10 cellular contexts compared by ENCODE assay signal in the genomic region with DNA sequence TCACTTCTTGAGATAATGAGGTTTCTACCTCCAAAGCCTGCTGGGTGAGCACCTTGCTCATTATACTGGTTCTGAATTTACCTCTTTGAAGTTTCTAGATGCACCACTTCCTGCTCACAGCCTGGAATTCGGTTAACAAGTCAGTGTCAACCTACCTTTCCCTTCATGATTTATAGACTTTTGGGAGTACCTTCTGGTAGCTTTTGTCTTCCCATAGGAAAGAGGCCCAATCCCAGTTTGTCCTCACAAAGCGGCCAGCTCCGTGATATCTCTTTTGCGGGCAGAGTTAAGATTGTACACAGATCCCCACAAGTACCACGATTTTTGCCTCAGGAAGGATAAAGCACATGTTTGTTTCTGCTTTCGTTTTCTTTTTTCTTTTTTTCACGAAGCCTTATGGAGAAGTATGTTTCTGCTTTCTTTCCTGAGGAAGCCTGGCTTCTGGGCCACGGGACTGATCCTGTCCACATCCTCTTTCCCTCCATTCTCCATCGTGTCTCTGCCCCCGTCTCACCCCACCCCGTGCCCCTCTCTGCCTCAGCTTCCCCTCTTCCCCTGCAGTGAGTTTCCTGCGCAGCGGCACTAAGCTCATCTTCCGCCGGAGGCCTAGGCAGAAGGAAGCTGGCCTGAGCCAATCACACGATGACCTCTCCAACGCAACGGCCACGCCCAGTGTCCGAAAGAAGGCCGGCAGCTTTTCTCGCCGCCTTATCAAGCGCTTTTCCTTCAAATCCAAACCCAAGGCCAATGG. TPM values are rescaled to one million over a fixed set of nuclear protein-coding genes. Genes with fewer than 3 reads are reported as not detected.
A peak's percentile ranks its signal among the peaks of the same experiment; 100 is the strongest.
DNase-seq lines count a peak whose midpoint lies in the region; ATAC-seq and TF ChIP-seq lines count a peak whose summit lies in the region.
"Had no signal": no experiment of that assay in that cellular context is flagged by ENCODE, and none has a peak within 500 bp of the region (broad histone marks: within the 10 kb centered on the region; RNA-seq: fewer than 3 reads in every experiment).

No MANE protein-coding gene starts in this region.

- peak overlapping the region; percentile 27 for H3K27ac ChIP-seq in caudate nucleus (ENCODE audit: low read depth, low read length)
- peak overlapping the region in 3 of 4 donors; percentile 47 to 60 (median 58) for H3K27ac ChIP-seq in tibial nerve
- H3K27ac ChIP-seq: SK-N-MC had no signal

- ATAC-seq in activated T-cell treated with anti-CD3 and anti-CD28 coated beads, Interleukin-2, amount 50 U/mL, for 4 hours = peak; percentile 62 to 71
- ATAC-seq in HG03108 (IDR thresholded peaks at IDR 0.05; ENCODE audit: unreplicated experiment) = no peak
- no peak for ATAC-seq in GM18868 (IDR thresholded peaks at IDR 0.05; ENCODE audit: unreplicated experiment)

- peaks cover 2 to 72% (median 13%) of the 10 kb centered on the region in 3 donors for H3K36me3 ChIP-seq in tibial nerve

- H3K9me3 ChIP-seq in tibial nerve = no peaks in the 10 kb centered on the region

- peak overlapping the region in 2 of 4 donors; percentile 10 to 24 for H3K4me3 ChIP-seq in tibial nerve
- H3K4me3 ChIP-seq: SK-N-MC had no signal

- no peak for TF ChIP-seq EP300 in tibial nerve (IDR thresholded peaks at IDR 0.05)

- peaks cover 0 to 6% (median 2%) of the 10 kb centered on the region in 4 donors for H3K4me1 ChIP-seq in tibial nerve

- peak overlapping the region; percentile 59 for H3K4me3 Mint-ChIP-seq in activated T-cell treated with anti-CD3 and anti-CD28 coated beads, Interleukin-2, amount 50 U/mL, for 4 hours

- peaks cover 22% of the 10 kb centered on the region for H3K36me3 Mint-ChIP-seq in activated T-cell treated with anti-CD3 and anti-CD28 coated beads, Interleukin-2, amount 50 U/mL, for 4 hours (ENCODE audit: insufficient read depth)

- no peaks in the 10 kb centered on the region for H3K27me3 ChIP-seq in tibial nerve

- WGBS in tibial nerve, 2 donors = 59 to 60% methylated on average over 24 of the region's 24 CpGs

- no peak for DNase-seq in activated T-cell treated with anti-CD3 and anti-CD28 coated beads, Interleukin-2, amount 50 U/mL, for 4 hours
- no peak for DNase-seq in activated T-cell treated with anti-CD3 and anti-CD28 coated beads, Interleukin-2, amount 50 U/mL, for 1 hour
- DNase-seq in caudate nucleus (lab: John Stamatoyannopoulos, UW) = peak in 7 of 61 donors; percentile 20 to 36 (median 24)
- peak; percentile 40 for DNase-seq in mucosa of gallbladder (ENCODE audit: low spot score)
- peak in 1 of 2 donors; percentile 28 for DNase-seq in tibial nerve (ENCODE audit: low spot score in 2 of 2)
- DNase-seq in kidney tubule cell (ENCODE audit: low spot score) = no peak
- DNase-seq: NCI-H146 had no signal

- TF ChIP-seq CTCF in tibial nerve (IDR thresholded peaks at IDR 0.05) = no peak

- no peak for TF ChIP-seq POLR2A in tibial nerve (IDR thresholded peaks at IDR 0.05)

- H3K9me3 Mint-ChIP-seq in activated T-cell treated with anti-CD3 and anti-CD28 coated beads, Interleukin-2, amount 50 U/mL, for 4 hours = no peaks in the 10 kb centered on the region

- peaks cover 35% of the 10 kb centered on the region for H3K4me1 Mint-ChIP-seq in activated T-cell treated with anti-CD3 and anti-CD28 coated beads, Interleukin-2, amount 50 U/mL, for 4 hours (ENCODE audit: low read depth)

- H3K27me3 Mint-ChIP-seq in activated T-cell treated with anti-CD3 and anti-CD28 coated beads, Interleukin-2, amount 50 U/mL, for 4 hours (ENCODE audit: low read depth) = no peaks in the 10 kb centered on the region

RNA-seq across cellular contexts. Expression of a gene that starts 5.7 kb away (rescaled TPM):
- 10 to 100 TPM; 20.1 to 26.2 (median 21.1) TPM for total RNA-seq in activated T-cell treated with anti-CD3 and anti-CD28 coated beads, Interleukin-2, amount 50 U/mL, for 4 hours
- total RNA-seq in mucosa of gallbladder (35.9 TPM), tibial nerve (10 to 100 TPM; 21.9 to 36.1 (median 27.0) TPM)

RNA-seq across cellular contexts. Expression of a gene that starts 8.5 kb away (rescaled TPM):
- total RNA-seq in activated T-cell treated with anti-CD3 and anti-CD28 coated beads, Interleukin-2, amount 50 U/mL, for 4 hours = 10 to 100 TPM; 22.0 to 24.7 (median 23.0) TPM
- total RNA-seq in mucosa of gallbladder (21.9 TPM), tibial nerve (10 to 100 TPM; 11.4 to 13.8 (median 12.3) TPM)

RNA-seq across cellular contexts. Expression of a gene that starts 14.0 kb away (rescaled TPM):
- total RNA-seq in activated T-cell treated with anti-CD3 and anti-CD28 coated beads, Interleukin-2, amount 50 U/mL, for 4 hours = 10 to 100 TPM; 53.9 to 61.0 (median 60.9) TPM
- total RNA-seq in mucosa of gallbladder (65.9 TPM), tibial nerve (10 to 100 TPM; 20.7 to 33.9 (median 23.5) TPM)

RNA-seq across cellular contexts. Expression of a gene that starts 31.0 kb away (rescaled TPM):
- 10 to 100 TPM; 43.7 to 64.7 (median 60.1) TPM for total RNA-seq in activated T-cell treated with anti-CD3 and anti-CD28 coated beads, Interleukin-2, amount 50 U/mL, for 4 hours
- 12.3 TPM for total RNA-seq in mucosa of gallbladder
- 10 to 100 TPM in 3 of 4 donors, 1 to 10 TPM in 1; 6.7 to 18.3 (median 10.6) TPM for total RNA-seq in tibial nerve

RNA-seq across cellular contexts. Expression of a gene that starts 33.2 kb away (rescaled TPM):
- total RNA-seq in activated T-cell treated with anti-CD3 and anti-CD28 coated beads, Interleukin-2, amount 50 U/mL, for 4 hours = under 1 TPM in 1 of 3 donors, not detected in 2; 0.38 TPM
- total RNA-seq in mucosa of gallbladder (0.17 TPM), tibial nerve (under 1 TPM in 2 of 4 donors, not detected in 2; under 0.01 to 0.30 TPM)

Comparison
In these comparisons a context has a peak if more than half of its experiments do, and no peak if none do; other contexts are left out.
1. ATAC-seq: peak in activated T-cell treated with anti-CD3 and anti-CD28 coated beads, Interleukin-2, amount 50 U/mL, for 4 hours (2 of 2); none in HG03108 (single experiment) and GM18868 (single experiment).